Comparison of ENCODE assay signal across 9 cellular contexts in genomic region chr12:52156757-52157565, GRCh38.
DNase-seq lines count a peak whose midpoint lies in the region; ATAC-seq and TF ChIP-seq lines count a peak whose summit lies in the region.
"Had no signal": no experiment of that assay in that cellular context is flagged by ENCODE, and none has a peak within 500 bp of the region (broad histone marks: within the 10 kb centered on the region; RNA-seq: fewer than 3 reads in every experiment).

No MANE protein-coding gene starts in this region.

- H3K36me3 ChIP-seq in brain microvascular endothelial cell (replicated peaks), result no peaks in the 10 kb centered on the region
- H3K36me3 ChIP-seq: BLaER1 treated with 17β-estradiol and CSF1 and Interleukin-3, amounts not matched to agents 10 nM and 100 nM had no signal

- DNase-seq in NCI-H1436 (lab: John Stamatoyannopoulos, UW) (peak; percentile 70), NCI-H1436 treated with DMSO at 0.1 percent for 48 hours (lab: John Stamatoyannopoulos, UW) (no peak), NCI-H146 (lab: John Stamatoyannopoulos, UW) (peak; percentile 79), brain microvascular endothelial cell (no peak), inferior parietal cortex (ENCODE audit: extremely low spot score) (peak; percentile 81)
- peak; percentile 50 to 59 for DNase-seq in stimulated activated CD4-positive, alpha-beta T cell treated with anti-CD3 and anti-CD28 coated beads, Interleukin-1b, Interleukin-23, amount 100 ng/mL, for 1 hour (ENCODE audit: low read depth in 2 of 2)

- no peak overlapping the region for H3K27ac ChIP-seq in VCaP
- H3K27ac ChIP-seq in brain microvascular endothelial cell, result no peak overlapping the region
- H3K27ac ChIP-seq: BLaER1 treated with 17β-estradiol and CSF1 and Interleukin-3, amounts not matched to agents 10 nM and 100 nM had no signal

- in situ Hi-C loops in brain microvascular endothelial cell (cut with HindIII; ENCODE audit: low pct_ligation_motif_present, low sequenced_read_pairs), result no loop called here

- H3K27me3 ChIP-seq in brain microvascular endothelial cell (replicated peaks), result no peaks in the 10 kb centered on the region
- H3K27me3 ChIP-seq: BLaER1 treated with 17β-estradiol and CSF1 and Interleukin-3, amounts not matched to agents 10 nM and 100 nM had no signal

- peak; percentile 96 for TF ChIP-seq CTCF in VCaP (conservative IDR thresholded peaks at IDR 0.05)
- peak; percentile 99 for TF ChIP-seq CTCF in brain microvascular endothelial cell (IDR thresholded peaks at IDR 0.05; ENCODE audit: low read depth, low read length, missing control alignments)

- H3K4me3 ChIP-seq in brain microvascular endothelial cell (ENCODE audit: low read depth, low read length), result no peak overlapping the region
- H3K4me3 ChIP-seq: BLaER1 treated with 17β-estradiol and CSF1 and Interleukin-3, amounts not matched to agents 10 nM and 100 nM had no signal

- no peak for ATAC-seq in HG03354 (IDR thresholded peaks at IDR 0.05; ENCODE audit: poor library complexity, severe bottlenecking, unreplicated experiment)

Comparison
In these comparisons a context has a peak if more than half of its experiments do, and no peak if none do; other contexts are left out.
1. DNase-seq: peak in NCI-H1436 (single experiment), NCI-H146 (single experiment), inferior parietal cortex (single experiment) and stimulated activated CD4-positive, alpha-beta T cell treated with anti-CD3 and anti-CD28 coated beads, Interleukin-1b, Interleukin-23, amount 100 ng/mL, for 1 hour (2 of 2); none in NCI-H1436 treated with DMSO at 0.1 percent for 48 hours (single experiment) and brain microvascular endothelial cell (single experiment).